ENCODE assay signal across 42 cellular contexts in the genomic region with DNA sequence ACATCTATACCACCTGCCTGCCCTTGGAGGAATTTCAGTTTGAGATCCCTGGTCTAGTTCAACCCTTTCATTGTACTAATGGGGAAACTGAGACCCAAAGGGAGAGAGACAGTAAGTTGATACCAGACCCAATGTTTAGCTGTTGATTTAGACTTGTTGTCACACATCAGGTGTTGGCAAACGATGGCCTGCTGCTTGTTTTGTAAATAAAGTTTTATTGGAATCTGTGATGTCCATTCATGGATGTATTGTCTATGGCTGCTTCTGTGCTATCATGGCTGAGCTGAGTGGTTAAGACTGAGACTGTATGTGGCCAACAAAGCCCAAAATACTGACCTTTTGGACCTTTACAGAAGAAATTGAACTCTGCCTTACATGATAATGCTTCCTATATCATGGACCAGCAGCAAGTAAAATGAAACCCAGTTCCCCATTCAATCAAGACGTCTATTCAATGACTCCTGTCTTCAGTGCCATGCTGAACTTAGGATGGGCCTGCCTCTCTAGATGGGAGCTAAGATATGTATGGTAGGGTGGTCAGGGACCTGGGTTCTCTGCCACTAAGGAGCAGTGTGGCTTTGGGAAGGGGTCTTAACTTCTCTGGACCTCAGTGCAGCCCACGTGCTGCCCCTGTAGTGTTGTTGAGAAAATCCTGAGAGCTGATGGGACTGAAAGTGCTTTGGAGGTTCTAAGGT.
"Had no signal": no experiment of that assay in that cellular context is flagged by ENCODE, and none has a peak within 500 bp of the region (broad histone marks: within the 10 kb centered on the region; RNA-seq: fewer than 3 reads in every experiment).

No MANE protein-coding gene starts in this region.

- H3K4me3 ChIP-seq: cardiac muscle cell, MG63, Peyer's patch had no signal

- ATAC-seq: activated CD8-positive, alpha-beta T cell treated with anti-CD3 and anti-CD28 coated beads for 36 hours; activated T-cell treated with anti-CD3 and anti-CD28 coated beads, Interleukin-2, amount 50 U/mL, for 72 hours; activated T-helper 17 cell treated with anti-CD3 and anti-CD28 coated beads, Interleukin-2, amount 50 U/mL, for 72 hours; PC-3; Right ventricle myocardium inferior; SK-N-SH treated with all-trans-retinoic acid at 6 μM for 48 hours had no signal

- H3K27ac ChIP-seq: brain microvascular endothelial cell, cardiac muscle cell, Peyer's patch, RWPE1, VCaP had no signal

- H3K36me3 Mint-ChIP-seq: activated naive CD8-positive, alpha-beta T cell treated with anti-CD3 and anti-CD28 coated beads for 36 hours; IgD-negative memory B cell had no signal

- H3K27me3 ChIP-seq: brain microvascular endothelial cell, cardiac muscle cell, Peyer's patch had no signal

- H3K4me1 ChIP-seq: Peyer's patch had no signal

- H3K36me3 ChIP-seq: brain microvascular endothelial cell, cardiac muscle cell, MG63, Peyer's patch had no signal

- H3K9me3 ChIP-seq: MG63, Peyer's patch had no signal

- H3K27ac Mint-ChIP-seq: activated B cell treated with CpG ODN at 0.5 μM for 24 hours; activated CD8-positive, alpha-beta T cell treated with anti-CD3 and anti-CD28 coated beads for 36 hours; activated naive CD8-positive, alpha-beta T cell treated with anti-CD3 and anti-CD28 coated beads for 36 hours; activated T-cell treated with anti-CD3 and anti-CD28 coated beads, Interleukin-2, amount 50 U/mL, for 72 hours; activated T-helper 17 cell treated with anti-CD3 and anti-CD28 coated beads, Interleukin-2, amount 50 U/mL, for 72 hours had no signal

- H3K4me1 Mint-ChIP-seq: activated B cell treated with CpG ODN at 0.5 μM for 24 hours; activated naive CD8-positive, alpha-beta T cell treated with anti-CD3 and anti-CD28 coated beads for 36 hours; activated T-helper 17 cell treated with anti-CD3 and anti-CD28 coated beads, Interleukin-2, amount 50 U/mL, for 72 hours; central memory CD8-positive, alpha-beta T cell; IgD-negative memory B cell had no signal

- DNase-seq: activated B cell treated with CpG ODN at 0.5 μM for 24 hours; activated CD4-positive, alpha-beta T cell treated with anti-CD3 and anti-CD28 coated beads for 4 hours; activated CD4-positive, alpha-beta T cell treated with anti-CD3 and anti-CD28 coated beads, Interleukin-2, amount 50 U/mL, for 1 hour; activated CD4-positive, CD25-positive, alpha-beta regulatory T cell treated with anti-CD3 and anti-CD28 coated beads, Interleukin-2, amount 50 U/mL, for 72 hours; activated CD8-positive, alpha-beta T cell treated with anti-CD3 and anti-CD28 coated beads for 36 hours; activated effector memory CD4-positive, alpha-beta T cell treated with anti-CD3 and anti-CD28 coated beads, Interleukin-2, amount 50 U/mL, for 16 hours; activated naive CD4-positive, alpha-beta T cell; activated naive CD4-positive, alpha-beta T cell treated with anti-CD3 and anti-CD28 coated beads, Interleukin-2, amount 50 U/mL, for 16 hours; activated naive CD8-positive, alpha-beta T cell treated with anti-CD3 and anti-CD28 coated beads for 36 hours; activated T-cell treated with anti-CD3 and anti-CD28 coated beads, Interleukin-2, amount 50 U/mL, for 1 hour; activated T-cell treated with anti-CD3 and anti-CD28 coated beads, Interleukin-2, amount 50 U/mL, for 72 hours; amniotic stem cell; aorta; brain microvascular endothelial cell; Kasumi-1; KG1; MG63; NCI-H1048; NCI-H1105 treated with DMSO at 0.1 percent for 48 hours; NCI-H1436; NCI-H1694; NCI-H1930; NCI-H2081 treated with DMSO at 0.1 percent for 48 hours; NCI-H510A; NCI-H526; NCI-H748 treated with DMSO at 0.1 percent for 48 hours; NK-92 treated with Interleukin-12 subunit alpha and Interleukin-12 subunit beta, amount 100 ng/mL, for 24 hours; PC-3; Peyer's patch; SIG-M5; SW 1271; T-helper 1 cell; T-helper 2 cell; T-helper 9 cell had no signal

- H3K9me3 Mint-ChIP-seq: activated B cell treated with CpG ODN at 0.5 μM for 24 hours; activated CD8-positive, alpha-beta T cell treated with anti-CD3 and anti-CD28 coated beads for 36 hours; activated naive CD8-positive, alpha-beta T cell treated with anti-CD3 and anti-CD28 coated beads for 36 hours; activated T-cell treated with anti-CD3 and anti-CD28 coated beads, Interleukin-2, amount 50 U/mL, for 72 hours; activated T-helper 17 cell treated with anti-CD3 and anti-CD28 coated beads, Interleukin-2, amount 50 U/mL, for 72 hours; central memory CD8-positive, alpha-beta T cell had no signal

- H3K4me3 Mint-ChIP-seq: activated B cell treated with CpG ODN at 0.5 μM for 24 hours; activated CD8-positive, alpha-beta T cell treated with anti-CD3 and anti-CD28 coated beads for 36 hours; activated naive CD8-positive, alpha-beta T cell treated with anti-CD3 and anti-CD28 coated beads for 36 hours; activated T-cell treated with anti-CD3 and anti-CD28 coated beads, Interleukin-2, amount 50 U/mL, for 72 hours; activated T-helper 17 cell treated with anti-CD3 and anti-CD28 coated beads, Interleukin-2, amount 50 U/mL, for 72 hours; central memory CD8-positive, alpha-beta T cell; IgD-negative memory B cell had no signal
